In the genomic region with DNA sequence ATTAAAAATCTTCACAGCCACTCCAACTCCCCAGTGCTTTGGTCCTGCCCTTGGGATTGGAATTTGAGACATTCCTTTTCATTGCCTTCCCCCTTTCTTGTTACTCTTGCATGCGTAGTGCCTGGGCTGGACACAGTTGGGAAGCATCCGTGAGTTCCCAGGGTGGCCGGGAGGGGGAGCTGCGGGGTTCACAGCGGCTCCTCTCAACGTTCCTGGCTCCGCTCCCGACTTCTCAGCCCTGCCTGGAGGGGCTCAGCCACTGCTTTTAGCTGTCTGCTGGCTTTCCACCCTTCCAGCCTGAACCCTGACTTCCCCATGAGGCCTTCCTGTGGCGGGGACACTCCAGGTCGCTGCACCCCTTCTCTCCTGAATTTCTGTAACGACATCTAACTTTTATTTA, we compare ENCODE assay signal across 9 cellular contexts. TPM values are rescaled to one million over a fixed set of nuclear protein-coding genes. Genes with fewer than 3 reads are reported as not detected.
DNase-seq lines count a peak whose midpoint lies in the region; ATAC-seq and TF ChIP-seq lines count a peak whose summit lies in the region.
"Had no signal": no experiment of that assay in that cellular context is flagged by ENCODE, and none has a peak within 500 bp of the region (broad histone marks: within the 10 kb centered on the region; RNA-seq: fewer than 3 reads in every experiment).

No MANE protein-coding gene starts in this region.

- H4K8ac ChIP-seq in mesenchymal stem cell (ENCODE audit: low read length), result no peak overlapping the region

- H3K4me3 ChIP-seq in mesenchymal stem cell (ENCODE audit: insufficient read depth in 1 of 2, low read depth in 1 of 2, low read length in 2 of 2), result no peak overlapping the region

- DNase-seq in SIG-M5 treated with dmso at 0.1 percent for 504 hours (lab: John Stamatoyannopoulos, UW; ENCODE audit: unreplicated experiment) (peak; percentile 33), SIG-M5 (lab: John Stamatoyannopoulos, UW) (no peak), NCI-H2227 (lab: John Stamatoyannopoulos, UW; ENCODE audit: unreplicated experiment) (peak; percentile 74), endothelial cell (ENCODE audit: low spot score) (peak; percentile 93), mesenchymal stem cell (peak; percentile 78)
- DNase-seq in activated CD8-positive, alpha-beta T cell treated with anti-CD3 and anti-CD28 coated beads for 36 hours, result peak; percentile 65
- peak; percentile 27 for DNase-seq in stimulated activated naive CD4-positive, alpha-beta T cell treated with Interleukin-2 at 50 U/mL for 16 hours (lab: John Stamatoyannopoulos, UW)

- H4K91ac ChIP-seq in mesenchymal stem cell (ENCODE audit: low read length), result no peak overlapping the region

- peaks cover 6% of the 10 kb centered on the region for H3K36me3 Mint-ChIP-seq in activated CD8-positive, alpha-beta T cell treated with anti-CD3 and anti-CD28 coated beads for 36 hours (ENCODE audit: low read depth)
- H3K36me3 Mint-ChIP-seq in endothelial cell (ENCODE audit: low read depth, unreplicated experiment), result peaks cover 3% of the 10 kb centered on the region

- no peak overlapping the region for H3K27ac ChIP-seq in mesenchymal stem cell (ENCODE audit: low read length, poor library complexity, severe bottlenecking)

- no peaks in the 10 kb centered on the region for H3K4me1 Mint-ChIP-seq in activated CD8-positive, alpha-beta T cell treated with anti-CD3 and anti-CD28 coated beads for 36 hours (ENCODE audit: low read depth)
- no peaks in the 10 kb centered on the region for H3K4me1 Mint-ChIP-seq in endothelial cell (ENCODE audit: unreplicated experiment)

- H2BK5ac ChIP-seq in mesenchymal stem cell (ENCODE audit: low read depth, low read length, poor library complexity, severe bottlenecking), result no peak overlapping the region

- intact Hi-C loops in activated CD8-positive, alpha-beta T cell treated with anti-CD3 and anti-CD28 coated beads for 36 hours (cut with micrococcal nuclease), result loop anchor here (10.0 kb wide), 1 partner anchor 191 kb away; no protein-coding TSS in a partner anchor

- H2AK5ac ChIP-seq in mesenchymal stem cell (ENCODE audit: low read length, severe bottlenecking), result no peak overlapping the region

- no peak overlapping the region for H3K14ac ChIP-seq in mesenchymal stem cell (ENCODE audit: low read length in 2 of 2)

- H3K9ac ChIP-seq in mesenchymal stem cell (ENCODE audit: low read length), result no peak overlapping the region

- POLR2A ChIA-PET in activated CD8-positive, alpha-beta T cell treated with anti-CD3 and anti-CD28 coated beads for 36 hours (lab: Charles Lee), result interaction anchor here (0.8 to 1.2 kb wide), 2 partner anchors 8 to 13 kb away, joined by 3 read pairs; no protein-coding TSS in a partner anchor

- no peak overlapping the region for H3K4me3 Mint-ChIP-seq in activated CD8-positive, alpha-beta T cell treated with anti-CD3 and anti-CD28 coated beads for 36 hours
- H3K4me3 Mint-ChIP-seq in endothelial cell (ENCODE audit: unreplicated experiment), result no peak overlapping the region

- ATAC-seq in activated CD8-positive, alpha-beta T cell treated with anti-CD3 and anti-CD28 coated beads for 36 hours, result peak; percentile 78
- no peak for ATAC-seq in GM18517 (IDR thresholded peaks at IDR 0.05; ENCODE audit: unreplicated experiment)

- H3K4ac ChIP-seq in mesenchymal stem cell (ENCODE audit: low read depth in 1 of 2, low read length in 2 of 2), result no peak overlapping the region

- H3K27me3 ChIP-seq in mesenchymal stem cell (ENCODE audit: control insufficient read depth in 1 of 2, insufficient read depth in 1 of 2, low read length in 2 of 2), result no peaks in the 10 kb centered on the region

- H3K4me2 ChIP-seq in mesenchymal stem cell (ENCODE audit: low read length, poor library complexity, severe bottlenecking), result peak overlapping the region; percentile 30

- H2BK15ac ChIP-seq in mesenchymal stem cell (ENCODE audit: low read depth, poor library complexity, severe bottlenecking), result no peak overlapping the region

- H3K23ac ChIP-seq in mesenchymal stem cell (ENCODE audit: low read length in 2 of 2), result no peak overlapping the region

- peak overlapping the region in 1 of 2 experiments; percentile 28 for H3K18ac ChIP-seq in mesenchymal stem cell (ENCODE audit: low read depth in 1 of 2, low read length in 2 of 2)

- CTCF ChIA-PET in activated CD8-positive, alpha-beta T cell treated with anti-CD3 and anti-CD28 coated beads for 36 hours (lab: Charles Lee), result interaction anchor here (0.6 to 2.4 kb wide), 20 partner anchors 9 to 206 kb away, joined by 3 to 25 read pairs (median 4); a partner anchor contains a TSS

- peaks cover 11% of the 10 kb centered on the region for H3K4me1 ChIP-seq in mesenchymal stem cell (ENCODE audit: control insufficient read depth, insufficient read depth, low read depth, low read length)

- peaks cover 5 to 9% of the 10 kb centered on the region in 2 experiments for H3K36me3 ChIP-seq in mesenchymal stem cell (ENCODE audit: control insufficient read depth in 1 of 2, insufficient read depth in 2 of 2, low read depth in 1 of 2, low read length in 2 of 2)

- H2AFZ ChIP-seq in mesenchymal stem cell (ENCODE audit: low read depth, low read length), result no peak overlapping the region

- no peaks in the 10 kb centered on the region for H3K9me3 ChIP-seq in mesenchymal stem cell (ENCODE audit: control insufficient read depth, low read length)

- WGBS in mesenchymal stem cell, result 3% methylated on average over 8 of the region's 11 CpGs

- peak; percentile 67 for TF ChIP-seq CTCF in activated CD8-positive, alpha-beta T cell treated with anti-CD3 and anti-CD28 coated beads for 36 hours (IDR thresholded peaks at IDR 0.05)
- peak; percentile 72 for TF ChIP-seq CTCF in endothelial cell (IDR thresholded peaks at IDR 0.05; ENCODE audit: unreplicated experiment)

- H3K27ac Mint-ChIP-seq in activated CD8-positive, alpha-beta T cell treated with anti-CD3 and anti-CD28 coated beads for 36 hours, result no peak overlapping the region
- H3K27ac Mint-ChIP-seq in endothelial cell (ENCODE audit: unreplicated experiment), result no peak overlapping the region

- H2BK120ac ChIP-seq in mesenchymal stem cell (ENCODE audit: low read depth, low read length), result no peak overlapping the region

- no peaks in the 10 kb centered on the region for H3K9me3 Mint-ChIP-seq in activated CD8-positive, alpha-beta T cell treated with anti-CD3 and anti-CD28 coated beads for 36 hours
- no peaks in the 10 kb centered on the region for H3K9me3 Mint-ChIP-seq in endothelial cell (ENCODE audit: unreplicated experiment)

- H3K79me1 ChIP-seq in mesenchymal stem cell (replicated peaks; ENCODE audit: low read length, poor library complexity, severe bottlenecking), result no peaks in the 10 kb centered on the region

- H3K27me3 Mint-ChIP-seq in activated CD8-positive, alpha-beta T cell treated with anti-CD3 and anti-CD28 coated beads for 36 hours, result no peaks in the 10 kb centered on the region
- peaks cover 6% of the 10 kb centered on the region for H3K27me3 Mint-ChIP-seq in endothelial cell (ENCODE audit: unreplicated experiment)

- H2BK12ac ChIP-seq in mesenchymal stem cell (ENCODE audit: low read length in 2 of 2), result no peak overlapping the region

RNA-seq across cellular contexts. Expression of a gene that starts 3.2 kb away (rescaled TPM):
- total RNA-seq in activated CD8-positive, alpha-beta T cell treated with anti-CD3 and anti-CD28 coated beads for 36 hours, result under 1 TPM; 0.29 to 0.36 TPM
- not detected for total RNA-seq in endothelial cell (ENCODE audit: unreplicated experiment)
- polyA plus RNA-seq in mesenchymal stem cell (2013, experiment 1 of 2), result not detected
- polyA plus RNA-seq in mesenchymal stem cell (2013, experiment 2 of 2), result not detected
- polyA plus RNA-seq: esophagus had no signal

RNA-seq across cellular contexts. Expression of a gene that starts 18.8 kb away (rescaled TPM):
- total RNA-seq in activated CD8-positive, alpha-beta T cell treated with anti-CD3 and anti-CD28 coated beads for 36 hours, result not detected
- total RNA-seq in endothelial cell (ENCODE audit: unreplicated experiment), result 0.13 TPM
- 0.06 TPM for polyA plus RNA-seq in mesenchymal stem cell (2013, experiment 1 of 2)
- polyA plus RNA-seq in mesenchymal stem cell (2013, experiment 2 of 2), result 0.04 TPM

RNA-seq across cellular contexts. Expression of a gene that starts 23.3 kb away (rescaled TPM):
- total RNA-seq in activated CD8-positive, alpha-beta T cell treated with anti-CD3 and anti-CD28 coated beads for 36 hours, result 10 to 100 TPM; 64.4 to 64.8 TPM
- total RNA-seq in endothelial cell (ENCODE audit: unreplicated experiment), result 24.3 TPM
- 13.5 TPM for polyA plus RNA-seq in mesenchymal stem cell (2013, experiment 1 of 2)
- polyA plus RNA-seq in mesenchymal stem cell (2013, experiment 2 of 2), result 12.7 TPM

RNA-seq across cellular contexts. Expression of a gene that starts 23.4 kb away (rescaled TPM):
- total RNA-seq in activated CD8-positive, alpha-beta T cell treated with anti-CD3 and anti-CD28 coated beads for 36 hours, result 10 to 100 TPM; 56.9 to 62.9 TPM
- 27.7 TPM for total RNA-seq in endothelial cell (ENCODE audit: unreplicated experiment)
- 40.6 TPM for polyA plus RNA-seq in mesenchymal stem cell (2013, experiment 1 of 2)
- polyA plus RNA-seq in mesenchymal stem cell (2013, experiment 2 of 2), result 39.7 TPM

RNA-seq across cellular contexts. Expression of a gene that starts 37.1 kb away (rescaled TPM):
- total RNA-seq in activated CD8-positive, alpha-beta T cell treated with anti-CD3 and anti-CD28 coated beads for 36 hours, result 1 to 10 TPM; 5.6 to 6.0 TPM
- total RNA-seq in endothelial cell (ENCODE audit: unreplicated experiment), result 49.4 TPM
- 44.7 TPM for polyA plus RNA-seq in mesenchymal stem cell (2013, experiment 1 of 2)
- polyA plus RNA-seq in mesenchymal stem cell (2013, experiment 2 of 2), result 44.0 TPM
